In the genomic region with DNA sequence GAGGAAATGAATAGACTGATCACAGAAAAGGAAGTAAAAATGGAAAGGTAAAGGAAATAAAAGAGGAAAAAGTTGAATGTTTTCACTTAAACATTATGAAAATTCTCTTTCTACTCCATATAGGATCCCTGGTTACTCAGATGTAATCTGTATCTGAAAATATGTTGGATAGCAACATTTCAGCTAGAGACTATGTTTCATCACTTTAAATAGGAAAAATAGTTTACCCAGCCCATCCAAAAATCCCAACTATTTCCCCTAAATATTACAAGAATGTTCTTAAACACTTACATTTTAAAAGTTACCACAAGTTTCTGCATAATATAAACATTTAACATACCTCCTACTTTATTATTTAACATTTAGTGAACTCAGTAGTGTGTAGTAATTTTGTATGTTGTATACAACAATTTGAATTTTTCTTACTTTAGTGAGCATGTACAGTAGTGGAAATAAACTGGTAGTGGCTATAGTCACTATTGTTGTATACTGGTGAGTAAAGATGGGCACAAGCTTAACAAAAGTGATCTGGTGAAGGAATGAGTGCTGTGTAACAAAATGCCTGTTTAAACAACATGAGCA, we compare ENCODE assay signal across 24 cellular contexts. TPM values are rescaled to one million over a fixed set of nuclear protein-coding genes. Genes with fewer than 3 reads are reported as not detected.
DNase-seq lines count a peak whose midpoint lies in the region; ATAC-seq and TF ChIP-seq lines count a peak whose summit lies in the region.
"Had no signal": no experiment of that assay in that cellular context is flagged by ENCODE, and none has a peak within 500 bp of the region (broad histone marks: within the 10 kb centered on the region; RNA-seq: fewer than 3 reads in every experiment).

No MANE protein-coding gene starts in this region.

- POLR2A ChIA-PET in HEK293 (lab: Yijun Ruan, JAX) = no interaction called here

- H2BK5ac ChIP-seq in mesenchymal stem cell (ENCODE audit: low read depth, low read length, poor library complexity, severe bottlenecking) = no peak overlapping the region

- no peak overlapping the region for H2AFZ ChIP-seq in mesenchymal stem cell (ENCODE audit: low read depth, low read length)

- H4K91ac ChIP-seq in mesenchymal stem cell (ENCODE audit: low read length) = no peak overlapping the region

- H3K27ac ChIP-seq in HEK293 (ENCODE audit: extremely low read depth, low read depth, low read length) (no peak overlapping the region), mesenchymal stem cell (ENCODE audit: low read length, poor library complexity, severe bottlenecking) (no peak overlapping the region)
- H3K27ac ChIP-seq: C4-2B, upper lobe of left lung had no signal

- CTCF ChIA-PET in HEK293 (lab: Yijun Ruan, JAX) = interaction anchor here (0.5 to 1.2 kb wide), 2 partner anchors 15 to 57 kb away, joined by 3 read pairs; no protein-coding TSS in a partner anchor

- no peak overlapping the region for H3K18ac ChIP-seq in mesenchymal stem cell (ENCODE audit: low read depth in 1 of 2, low read length in 2 of 2)

- ATAC-seq in GM21723 (IDR thresholded peaks at IDR 0.05; ENCODE audit: unreplicated experiment) = no peak
- ATAC-seq: K562, natural killer cell, Right ventricle myocardium inferior had no signal

- H3K4me2 ChIP-seq in mesenchymal stem cell (ENCODE audit: low read length, poor library complexity, severe bottlenecking) = no peak overlapping the region

- peaks cover 22% of the 10 kb centered on the region for H3K4me1 Mint-ChIP-seq in chondrocyte (ENCODE audit: low read depth)
- H3K4me1 Mint-ChIP-seq: natural killer cell had no signal

- H3K9me3 ChIP-seq in HEK293 (ENCODE audit: control insufficient read depth, insufficient read depth, low read depth, low read length) = no peaks in the 10 kb centered on the region
- no peaks in the 10 kb centered on the region for H3K9me3 ChIP-seq in mesenchymal stem cell (ENCODE audit: control insufficient read depth, low read length)
- H3K9me3 ChIP-seq: upper lobe of left lung had no signal

- H3K4me3 ChIP-seq in AG10803 (ENCODE audit: low read length) = no peak overlapping the region
- no peak overlapping the region for H3K4me3 ChIP-seq in HEK293 (ENCODE audit: low read depth, low read length)
- H3K4me3 ChIP-seq in mesenchymal stem cell (ENCODE audit: insufficient read depth in 1 of 2, low read depth in 1 of 2, low read length in 2 of 2) = no peak overlapping the region
- H3K4me3 ChIP-seq: K562, upper lobe of left lung had no signal

- no peaks in the 10 kb centered on the region for H3K27me3 Mint-ChIP-seq in chondrocyte (ENCODE audit: low read depth)
- H3K27me3 Mint-ChIP-seq: activated naive CD8-positive, alpha-beta T cell treated with anti-CD3 and anti-CD28 coated beads for 36 hours had no signal

- H2AK5ac ChIP-seq in mesenchymal stem cell (ENCODE audit: low read length, severe bottlenecking) = no peak overlapping the region

- H3K4ac ChIP-seq in mesenchymal stem cell (ENCODE audit: low read depth in 1 of 2, low read length in 2 of 2) = no peak overlapping the region

- H3K4me1 ChIP-seq in HEK293 (ENCODE audit: control insufficient read depth, insufficient read depth, low read length) (no peaks in the 10 kb centered on the region), mesenchymal stem cell (ENCODE audit: control insufficient read depth, insufficient read depth, low read depth, low read length) (peaks cover 2% of the 10 kb centered on the region)
- H3K4me1 ChIP-seq: upper lobe of left lung had no signal

- no peak overlapping the region for H3K4me3 Mint-ChIP-seq in chondrocyte (ENCODE audit: unreplicated experiment)
- H3K4me3 Mint-ChIP-seq: activated naive CD8-positive, alpha-beta T cell treated with anti-CD3 and anti-CD28 coated beads for 36 hours; natural killer cell had no signal

- TF ChIP-seq CTCF in AG10803 (conservative IDR thresholded peaks at IDR 0.05; ENCODE audit: low read length) (no peak), HEK293 (tag by site-specific recombination; IDR thresholded peaks at IDR 0.05) (no peak), chondrocyte (IDR thresholded peaks at IDR 0.05) (no peak)

- no peak overlapping the region for H4K8ac ChIP-seq in mesenchymal stem cell (ENCODE audit: low read length)

- peaks cover 8% of the 10 kb centered on the region for H3K79me1 ChIP-seq in mesenchymal stem cell (replicated peaks; ENCODE audit: low read length, poor library complexity, severe bottlenecking)

- H3K23ac ChIP-seq in mesenchymal stem cell (ENCODE audit: low read length in 2 of 2) = no peak overlapping the region

- H3K36me3 ChIP-seq in HEK293 (ENCODE audit: control insufficient read depth in 2 of 2, insufficient read depth in 1 of 2, low read length in 2 of 2) = peaks cover 69 to 95% of the 10 kb centered on the region in 2 experiments
- peaks cover 24 to 81% of the 10 kb centered on the region in 2 experiments for H3K36me3 ChIP-seq in mesenchymal stem cell (ENCODE audit: control insufficient read depth in 1 of 2, insufficient read depth in 2 of 2, low read depth in 1 of 2, low read length in 2 of 2)

- peaks cover 28% of the 10 kb centered on the region for H3K36me3 Mint-ChIP-seq in chondrocyte (ENCODE audit: low read depth)
- H3K36me3 Mint-ChIP-seq: natural killer cell had no signal

- H3K27me3 ChIP-seq in mesenchymal stem cell (ENCODE audit: control insufficient read depth in 1 of 2, insufficient read depth in 1 of 2, low read length in 2 of 2) = no peaks in the 10 kb centered on the region
- H3K27me3 ChIP-seq: upper lobe of left lung had no signal

- no peak overlapping the region for H2BK120ac ChIP-seq in mesenchymal stem cell (ENCODE audit: low read depth, low read length)

- H3K14ac ChIP-seq in mesenchymal stem cell (ENCODE audit: low read length in 2 of 2) = no peak overlapping the region

- peak overlapping the region in 1 of 2 experiments; percentile 6 for H2BK12ac ChIP-seq in mesenchymal stem cell (ENCODE audit: low read length in 2 of 2)

- no peak overlapping the region for H3K9ac ChIP-seq in mesenchymal stem cell (ENCODE audit: low read length)

- H3K27ac Mint-ChIP-seq in chondrocyte (ENCODE audit: unreplicated experiment) = peak overlapping the region; percentile 84
- H3K27ac Mint-ChIP-seq: activated naive CD8-positive, alpha-beta T cell treated with anti-CD3 and anti-CD28 coated beads for 36 hours; natural killer cell had no signal

- H2BK15ac ChIP-seq in mesenchymal stem cell (ENCODE audit: low read depth, poor library complexity, severe bottlenecking) = no peak overlapping the region

- peak; percentile 67 for DNase-seq in AG10803 (ENCODE audit: low read depth)
- DNase-seq in chondrocyte (ENCODE audit: low spot score) = no peak
- DNase-seq in mesenchymal stem cell = peak; percentile 7
- DNase-seq in NOMO-1 treated with DMSO at 0.1 percent for 48 hours (lab: John Stamatoyannopoulos, UW; ENCODE audit: unreplicated experiment) = no peak
- DNase-seq in RPMI8226 = no peak
- DNase-seq in NCI-H226 = no peak
- DNase-seq: activated effector memory CD4-positive, alpha-beta T cell treated with Interleukin-2 at 50 U/mL for 16 hours; activated naive CD8-positive, alpha-beta T cell treated with anti-CD3 and anti-CD28 coated beads for 36 hours; Calu3; caudate nucleus; DMS79 treated with DMSO at 0.1 percent for 48 hours; H7; kidney; midbrain; natural killer cell; NCI-H1105 treated with DMSO at 0.1 percent for 48 hours; NCI-H2081 treated with DMSO at 0.1 percent for 48 hours; NCI-H82; upper lobe of left lung had no signal

- H3K9me3 Mint-ChIP-seq in chondrocyte (ENCODE audit: low read depth) = no peaks in the 10 kb centered on the region
- H3K9me3 Mint-ChIP-seq: activated naive CD8-positive, alpha-beta T cell treated with anti-CD3 and anti-CD28 coated beads for 36 hours; natural killer cell had no signal

TF ChIP-seq in HEK293, 187 proteins besides CTCF, POLR2A, EP300 and RAD21:
- TF ChIP-seq ZBTB1 (tag by site-specific recombination; IDR thresholded peaks at IDR 0.05) (no peak), ZNF596 (tag by site-specific recombination; IDR thresholded peaks at IDR 0.05) (no peak), PRDM1 (tag by site-specific recombination; IDR thresholded peaks at IDR 0.05) (peak; percentile 72), ZNF791 (tag by site-specific recombination; IDR thresholded peaks at IDR 0.05) (no peak)
- TF ChIP-seq, protein P1, sequence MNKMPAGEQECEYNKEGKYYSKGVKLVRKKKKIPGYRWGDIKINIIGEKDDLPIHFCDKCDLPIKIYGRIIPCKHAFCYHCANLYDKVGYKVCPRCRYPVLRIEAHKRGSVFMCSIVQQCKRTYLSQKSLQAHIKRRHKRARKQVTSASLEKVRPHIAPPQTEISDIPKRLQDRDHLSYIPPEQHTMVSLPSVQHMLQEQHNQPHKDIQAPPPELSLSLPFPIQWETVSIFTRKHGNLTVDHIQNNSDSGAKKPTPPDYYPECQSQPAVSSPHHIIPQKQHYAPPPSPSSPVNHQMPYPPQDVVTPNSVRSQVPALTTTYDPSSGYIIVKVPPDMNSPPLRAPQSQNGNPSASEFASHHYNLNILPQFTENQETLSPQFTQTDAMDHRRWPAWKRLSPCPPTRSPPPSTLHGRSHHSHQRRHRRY (tag by site-specific recombination; IDR thresholded peaks at IDR 0.05) = no peak

RNA-seq across cellular contexts. Expression of a gene that starts 27.1 kb away (rescaled TPM):
- total RNA-seq in chondrocyte = 17.8 to 28.1 TPM (median 20.6 TPM) in 3 replicates
- 18.2 TPM for polyA plus RNA-seq in mesenchymal stem cell (2013, experiment 1 of 2)
- 18.0 TPM for polyA plus RNA-seq in mesenchymal stem cell (2013, experiment 2 of 2)

RNA-seq across cellular contexts. Expression of a gene that starts 29.4 kb away (rescaled TPM):
- total RNA-seq in chondrocyte = 4.8 to 8.0 TPM (median 7.9 TPM) in 3 replicates
- polyA plus RNA-seq in mesenchymal stem cell (2013, experiment 1 of 2) = 11.1 TPM
- 10.9 TPM for polyA plus RNA-seq in mesenchymal stem cell (2013, experiment 2 of 2)

RNA-seq across cellular contexts. Expression of a gene that starts 47.4 kb away (rescaled TPM):
- total RNA-seq in chondrocyte = 54.0 to 74.1 TPM (median 57.3 TPM) in 3 replicates
- 86.8 TPM for polyA plus RNA-seq in mesenchymal stem cell (2013, experiment 1 of 2)
- 86.1 TPM for polyA plus RNA-seq in mesenchymal stem cell (2013, experiment 2 of 2)

RNA-seq across cellular contexts. Expression of a gene that starts 47.5 kb away (rescaled TPM):
- 4.8 to 6.6 TPM (median 5.4 TPM) in 3 replicates for total RNA-seq in chondrocyte
- 2.6 TPM for polyA plus RNA-seq in mesenchymal stem cell (2013, experiment 1 of 2)
- 2.5 TPM for polyA plus RNA-seq in mesenchymal stem cell (2013, experiment 2 of 2)

RNA-seq across cellular contexts. Expression of a gene that starts 59.8 kb away (rescaled TPM):
- 58.9 to 80.7 TPM (median 79.4 TPM) in 3 replicates for total RNA-seq in chondrocyte
- polyA plus RNA-seq in mesenchymal stem cell (2013, experiment 1 of 2) = 89.8 TPM
- polyA plus RNA-seq in mesenchymal stem cell (2013, experiment 2 of 2) = 87.3 TPM

Comparison
In these comparisons a context has a peak if more than half of its experiments do, and no peak if none do; other contexts are left out.
1. DNase-seq: peak in AG10803 (single experiment) and mesenchymal stem cell (single experiment); none in chondrocyte (single experiment), NOMO-1 treated with DMSO at 0.1 percent for 48 hours (single experiment), RPMI8226 (single experiment) and NCI-H226 (single experiment).